In the genomic region with DNA sequence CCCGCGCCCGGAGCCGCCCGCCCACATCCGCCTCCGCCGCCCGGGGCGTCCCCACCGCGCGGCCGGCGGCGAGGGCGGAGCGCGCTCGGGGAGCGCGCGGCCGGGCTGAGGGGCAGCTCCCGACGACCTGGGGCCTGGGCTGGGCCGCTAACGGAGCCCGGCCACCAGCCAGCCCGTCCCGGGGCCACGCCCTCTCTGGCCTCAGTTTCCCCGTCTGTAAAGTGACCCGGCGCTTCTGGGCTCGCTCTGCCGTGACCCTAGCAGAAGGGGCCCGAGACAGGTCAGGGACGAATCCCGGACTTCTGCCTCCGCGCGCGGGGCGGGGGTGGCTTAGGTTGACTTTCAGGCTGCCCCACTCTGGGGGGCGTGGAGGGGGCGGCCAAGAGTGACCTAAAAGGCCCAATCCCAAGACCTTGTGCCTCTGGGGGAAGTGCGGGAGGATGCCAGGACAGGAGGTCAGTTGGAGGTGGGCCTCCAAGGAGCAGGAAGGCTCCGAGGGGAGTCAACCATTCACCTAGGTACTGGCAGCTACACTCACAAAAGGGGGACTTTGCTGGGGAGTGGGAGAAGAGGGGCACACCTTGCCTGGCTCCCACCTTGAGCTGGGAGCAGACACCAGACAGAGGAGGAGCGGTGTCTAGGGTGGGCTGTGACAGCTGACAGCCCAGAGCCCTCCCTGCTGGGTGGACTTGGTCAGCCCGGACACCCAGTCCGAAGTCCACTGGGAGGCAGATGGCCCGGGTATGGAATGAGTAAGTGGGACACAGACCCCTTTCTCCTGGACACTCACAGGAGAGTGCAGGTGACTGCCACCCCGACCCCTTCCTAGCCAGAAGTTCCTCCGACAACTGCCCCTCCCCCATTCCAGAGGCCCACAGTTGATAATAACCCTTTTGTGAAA, we compare ENCODE assay signal across 8 cellular contexts. TPM values are rescaled to one million over a fixed set of nuclear protein-coding genes. Genes with fewer than 3 reads are reported as not detected.
DNase-seq lines count a peak whose midpoint lies in the region; ATAC-seq lines count a peak whose summit lies in the region.

No MANE protein-coding gene starts in this region.

- H3K27me3 ChIP-seq in muscle layer of colon (ENCODE audit: control insufficient read depth in 1 of 2, insufficient read depth in 2 of 2, low read length in 2 of 2) = no peaks in the 10 kb centered on the region

- no peaks in the 10 kb centered on the region for H3K9me3 ChIP-seq in muscle layer of colon (ENCODE audit: low read length)

- peaks cover 9% of the 10 kb centered on the region for H3K36me3 ChIP-seq in muscle layer of colon (ENCODE audit: insufficient read depth, low read length)

- H3K27ac ChIP-seq in muscle layer of colon (ENCODE audit: low read depth, low read length) (peak overlapping the region; percentile 78), temporal lobe (ENCODE audit: low read depth, low read length) (peak overlapping the region; percentile 61)

- peaks cover 48% of the 10 kb centered on the region for H3K4me1 ChIP-seq in muscle layer of colon (ENCODE audit: insufficient read depth, low read length)

- H3K9ac ChIP-seq in muscle layer of colon (ENCODE audit: low read length) = peak overlapping the region; percentile 53

- peak; percentile 16 to 56 (median 36) for DNase-seq in activated CD4-positive, CD25-positive, alpha-beta regulatory T cell (lab: John Stamatoyannopoulos, UW)
- DNase-seq in LHCN-M2 (ENCODE audit: low read depth) = peak; percentile 34
- peak; percentile 67 for DNase-seq in activated CD8-positive, alpha-beta memory T cell treated with anti-CD3 and anti-CD28 coated beads, Interleukin-2, amount 50 U/mL, for 4 hours
- DNase-seq in epidermal melanocyte (ENCODE audit: insufficient read length, low spot score) = peak; percentile 87
- no peak for DNase-seq in mesenteric fat pad (ENCODE audit: low spot score)

- no peak for ATAC-seq in activated CD4-positive, CD25-positive, alpha-beta regulatory T cell treated with anti-CD3 and anti-CD28 coated beads, Interleukin-2, amount 50 U/mL, for 24 hours

- peak overlapping the region; percentile 54 to 55 for H3K4me3 ChIP-seq in muscle layer of colon (ENCODE audit: low read depth in 1 of 2, low read length in 2 of 2)

RNA-seq across cellular contexts. Expression of gene AKT1, which starts 0.5 kb away (rescaled TPM):
- total RNA-seq in LHCN-M2 (2014; rRNA removed) (205 and 222 TPM in 2 replicates), temporal lobe (83.1 TPM), mesenteric fat pad (170 TPM)
- polyA plus RNA-seq in LHCN-M2 (2012) = 168 TPM

RNA-seq across cellular contexts. Expression of gene ZBTB42, which starts 4.9 kb away (rescaled TPM):
- total RNA-seq in LHCN-M2 (2014; rRNA removed) (2.8 and 3.0 TPM in 2 replicates), temporal lobe (0.49 TPM), mesenteric fat pad (5.9 TPM)
- 2.0 TPM for polyA plus RNA-seq in LHCN-M2 (2012)

RNA-seq across cellular contexts. Expression of gene SIVA1, which starts 43.1 kb away (rescaled TPM):
- total RNA-seq in LHCN-M2 (2014; rRNA removed) (317 and 467 TPM in 2 replicates), temporal lobe (15.0 TPM), mesenteric fat pad (60.0 TPM)
- polyA plus RNA-seq in LHCN-M2 (2012) = 113 TPM
